ENCODE assay signal across 13 cellular contexts in genomic region chr5:109347252-109347888, GRCh38.
DNase-seq lines count a peak whose midpoint lies in the region; ATAC-seq and TF ChIP-seq lines count a peak whose summit lies in the region.
"Had no signal": no experiment of that assay in that cellular context is flagged by ENCODE, and none has a peak within 500 bp of the region (broad histone marks: within the 10 kb centered on the region; RNA-seq: fewer than 3 reads in every experiment).

No MANE protein-coding gene starts in this region.

- TF ChIP-seq CTCF in glutamatergic neuron (IDR thresholded peaks at IDR 0.05; ENCODE audit: partially characterized antibody, unreplicated experiment) (no peak), endodermal cell (conservative IDR thresholded peaks at IDR 0.05) (no peak)

- no peak for ATAC-seq in GM21717 (IDR thresholded peaks at IDR 0.05; ENCODE audit: unreplicated experiment)
- ATAC-seq: body of pancreas, WTC11 had no signal

- no peak overlapping the region for H3K4me3 ChIP-seq in endodermal cell (ENCODE audit: low read length)
- H3K4me3 ChIP-seq: body of pancreas, SJSA1 had no signal

- peaks cover 22% of the 10 kb centered on the region for H3K9me3 ChIP-seq in endodermal cell (ENCODE audit: control insufficient read depth, low read length)
- H3K9me3 ChIP-seq: body of pancreas, SJSA1 had no signal

- no peaks in the 10 kb centered on the region for H3K4me1 ChIP-seq in endodermal cell (ENCODE audit: control insufficient read depth, insufficient read depth, low read length)
- H3K4me1 ChIP-seq: body of pancreas, SJSA1 had no signal

- H3K36me3 Mint-ChIP-seq in glutamatergic neuron (ENCODE audit: unreplicated experiment) (peaks cover 5% of the 10 kb centered on the region), endodermal cell (ENCODE audit: low read depth) (peaks cover 41% of the 10 kb centered on the region)

- H3K4me1 Mint-ChIP-seq in glutamatergic neuron (ENCODE audit: low read depth, unreplicated experiment), result peaks cover 27% of the 10 kb centered on the region
- H3K4me1 Mint-ChIP-seq in endodermal cell, result no peaks in the 10 kb centered on the region
- H3K4me1 Mint-ChIP-seq: WTC11 had no signal

- no peak overlapping the region for H3K27ac ChIP-seq in endodermal cell (ENCODE audit: low read depth, low read length)
- H3K27ac ChIP-seq: body of pancreas, SJSA1 had no signal

- H3K27me3 Mint-ChIP-seq in glutamatergic neuron (ENCODE audit: unreplicated experiment), result peaks cover 2% of the 10 kb centered on the region
- H3K27me3 Mint-ChIP-seq in endodermal cell (ENCODE audit: insufficient read depth), result no peaks in the 10 kb centered on the region
- H3K27me3 Mint-ChIP-seq: type B pancreatic cell had no signal

- H3K9me3 Mint-ChIP-seq in glutamatergic neuron (ENCODE audit: unreplicated experiment) (peaks cover 3% of the 10 kb centered on the region), endodermal cell (peaks cover 9% of the 10 kb centered on the region)
- H3K9me3 Mint-ChIP-seq: type B pancreatic cell, WTC11 had no signal

- peaks cover 80% of the 10 kb centered on the region for H3K36me3 ChIP-seq in endodermal cell (ENCODE audit: control insufficient read depth, insufficient read depth, low read length)

- DNase-seq in DMS 273 treated with DMSO at 0.1 percent for 48 hours (lab: John Stamatoyannopoulos, UW) (peak; percentile 68), NCI-H524 treated with DMSO at 0.1 percent for 48 hours (lab: John Stamatoyannopoulos, UW) (peak; percentile 45), glutamatergic neuron (peak; percentile 32), pons (ENCODE audit: low spot score) (peak; percentile 19), DMS153 (lab: John Stamatoyannopoulos, UW) (no peak), endodermal cell (no peak)
- no peak for DNase-seq in stimulated activated CD4-positive, alpha-beta T cell treated with anti-CD3 and anti-CD28 coated beads, Interleukin-2, amount 100 ng/mL, for 48 hours
- DNase-seq: NCI-H510A treated with DMSO at 0.1 percent for 48 hours had no signal

- no peaks in the 10 kb centered on the region for H3K27me3 ChIP-seq in endodermal cell (ENCODE audit: control insufficient read depth, insufficient read depth, low read length, poor library complexity, severe bottlenecking)
- H3K27me3 ChIP-seq: body of pancreas, SJSA1 had no signal

- H3K4me3 Mint-ChIP-seq in glutamatergic neuron (ENCODE audit: unreplicated experiment) (no peak overlapping the region), endodermal cell (no peak overlapping the region)
- H3K4me3 Mint-ChIP-seq: type B pancreatic cell, WTC11 had no signal

- no peak overlapping the region for H3K9ac ChIP-seq in endodermal cell (ENCODE audit: extremely low read depth, low read length, poor library complexity, severe bottlenecking)

- H3K27ac Mint-ChIP-seq in glutamatergic neuron (ENCODE audit: unreplicated experiment), result peak overlapping the region; percentile 52
- no peak overlapping the region for H3K27ac Mint-ChIP-seq in endodermal cell
- H3K27ac Mint-ChIP-seq: type B pancreatic cell, WTC11 had no signal

Comparison
In these comparisons a context has a peak if more than half of its experiments do, and no peak if none do; other contexts are left out.
1. DNase-seq: peak in DMS 273 treated with DMSO at 0.1 percent for 48 hours (single experiment), NCI-H524 treated with DMSO at 0.1 percent for 48 hours (single experiment), glutamatergic neuron (single experiment) and pons (single experiment); none in DMS153 (single experiment), endodermal cell (single experiment) and stimulated activated CD4-positive, alpha-beta T cell treated with anti-CD3 and anti-CD28 coated beads, Interleukin-2, amount 100 ng/mL, for 48 hours (0 of 2).